In genomic region chr17:55664287-55664686, GRCh38 we compare ENCODE assay signal across 9 cellular contexts.
DNase-seq lines count a peak whose midpoint lies in the region; ATAC-seq lines count a peak whose summit lies in the region.
"Had no signal": no experiment of that assay in that cellular context is flagged by ENCODE, and none has a peak within 500 bp of the region (broad histone marks: within the 10 kb centered on the region; RNA-seq: fewer than 3 reads in every experiment).

No MANE protein-coding gene starts in this region.

- no peak overlapping the region for H3K27ac Mint-ChIP-seq in activated T-cell treated with anti-CD3 and anti-CD28 coated beads, Interleukin-2, amount 50 U/mL, for 24 hours
- H3K27ac Mint-ChIP-seq: activated CD4-positive, alpha-beta T cell treated with anti-CD3 and anti-CD28 coated beads, Interleukin-2, amount 10 ng/mL, durations not matched to agents 24 days and 14 days had no signal

- H3K4me3 Mint-ChIP-seq in activated T-cell treated with anti-CD3 and anti-CD28 coated beads, Interleukin-2, amount 50 U/mL, for 24 hours, result no peak overlapping the region
- H3K4me3 Mint-ChIP-seq: activated CD4-positive, alpha-beta T cell treated with anti-CD3 and anti-CD28 coated beads, Interleukin-2, amount 10 ng/mL, durations not matched to agents 24 days and 14 days had no signal

- peak; percentile 93 for ATAC-seq in GM18498 (IDR thresholded peaks at IDR 0.05; ENCODE audit: unreplicated experiment)
- peak; percentile 79 for ATAC-seq in GM21381 (IDR thresholded peaks at IDR 0.05; ENCODE audit: unreplicated experiment)
- ATAC-seq in HG03280 (IDR thresholded peaks at IDR 0.05; ENCODE audit: unreplicated experiment), result peak; percentile 86

- no peaks in the 10 kb centered on the region for H3K36me3 Mint-ChIP-seq in activated T-cell treated with anti-CD3 and anti-CD28 coated beads, Interleukin-2, amount 50 U/mL, for 24 hours (ENCODE audit: low read depth)

- H3K4me1 Mint-ChIP-seq in activated T-cell treated with anti-CD3 and anti-CD28 coated beads, Interleukin-2, amount 50 U/mL, for 24 hours (ENCODE audit: low read depth), result no peaks in the 10 kb centered on the region
- H3K4me1 Mint-ChIP-seq: activated CD4-positive, alpha-beta T cell treated with anti-CD3 and anti-CD28 coated beads, Interleukin-2, amount 10 ng/mL, durations not matched to agents 24 days and 14 days had no signal

- peaks cover 47% of the 10 kb centered on the region for H3K27me3 Mint-ChIP-seq in activated T-cell treated with anti-CD3 and anti-CD28 coated beads, Interleukin-2, amount 50 U/mL, for 24 hours

- H3K9me3 Mint-ChIP-seq in activated T-cell treated with anti-CD3 and anti-CD28 coated beads, Interleukin-2, amount 50 U/mL, for 24 hours, result no peaks in the 10 kb centered on the region
- H3K9me3 Mint-ChIP-seq: activated CD4-positive, alpha-beta T cell treated with anti-CD3 and anti-CD28 coated beads, Interleukin-2, amount 10 ng/mL, durations not matched to agents 24 days and 14 days had no signal

- DNase-seq in UCSD-AML1 (lab: John Stamatoyannopoulos, UW; ENCODE audit: unreplicated experiment) (peak; percentile 23), cerebellar nuclear complex (lab: John Stamatoyannopoulos, UW) (no peak), NCI-H2227 (lab: John Stamatoyannopoulos, UW; ENCODE audit: unreplicated experiment) (no peak)
- no peak for DNase-seq in activated T-cell treated with anti-CD3 and anti-CD28 coated beads, Interleukin-2, amount 50 U/mL, for 24 hours
- no peak for DNase-seq in activated naive CD4-positive, alpha-beta T cell (lab: John Stamatoyannopoulos, UW)
- DNase-seq: activated CD4-positive, alpha-beta T cell treated with anti-CD3 and anti-CD28 coated beads, Interleukin-2, amount 10 ng/mL, durations not matched to agents 24 days and 14 days had no signal
